In the genomic region with DNA sequence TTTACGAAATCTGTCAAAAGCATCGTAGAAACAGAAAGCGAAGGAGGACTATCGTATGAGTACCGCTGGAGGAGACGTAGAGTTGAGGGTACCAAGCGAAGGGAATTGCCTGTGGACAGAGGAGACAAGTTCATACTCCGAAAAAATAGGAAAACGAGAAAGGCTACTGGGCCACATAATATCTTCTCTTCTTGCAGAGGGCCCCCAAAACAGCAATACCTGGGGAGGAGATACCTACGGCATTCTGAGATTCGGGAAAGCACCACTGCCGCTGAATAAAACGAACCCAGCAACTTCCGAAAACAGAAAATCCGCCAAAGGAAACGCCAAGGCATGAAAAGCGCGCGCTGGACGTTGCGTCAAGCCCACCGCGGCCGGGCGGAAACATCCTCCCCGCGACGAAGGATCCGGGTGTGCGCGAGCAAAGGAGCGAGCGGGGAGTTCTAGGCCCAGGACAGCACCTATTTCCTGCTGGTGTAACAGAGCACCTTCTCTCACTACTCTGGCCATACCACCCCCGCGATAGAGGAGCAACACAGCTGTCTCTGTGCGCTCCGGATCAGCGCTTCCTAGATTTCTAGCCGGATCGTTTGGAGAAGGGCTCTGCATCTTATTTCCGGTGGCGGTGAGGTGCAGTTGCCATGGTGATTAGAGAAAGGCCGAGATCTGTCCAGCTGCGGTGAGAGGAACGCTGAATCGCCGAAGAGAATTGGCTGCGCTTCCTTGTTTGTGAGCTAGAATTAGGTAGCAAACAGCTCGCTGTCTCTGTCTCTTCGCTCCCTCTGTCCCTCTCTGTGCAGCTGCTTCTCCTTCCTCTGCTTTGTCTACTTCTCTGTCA, we compare ENCODE assay signal across 1 cellular context.
A peak's percentile ranks its signal among the peaks of the same experiment; 100 is the strongest.
TF ChIP-seq lines count a peak whose summit lies in the region.

A gene with protein sequence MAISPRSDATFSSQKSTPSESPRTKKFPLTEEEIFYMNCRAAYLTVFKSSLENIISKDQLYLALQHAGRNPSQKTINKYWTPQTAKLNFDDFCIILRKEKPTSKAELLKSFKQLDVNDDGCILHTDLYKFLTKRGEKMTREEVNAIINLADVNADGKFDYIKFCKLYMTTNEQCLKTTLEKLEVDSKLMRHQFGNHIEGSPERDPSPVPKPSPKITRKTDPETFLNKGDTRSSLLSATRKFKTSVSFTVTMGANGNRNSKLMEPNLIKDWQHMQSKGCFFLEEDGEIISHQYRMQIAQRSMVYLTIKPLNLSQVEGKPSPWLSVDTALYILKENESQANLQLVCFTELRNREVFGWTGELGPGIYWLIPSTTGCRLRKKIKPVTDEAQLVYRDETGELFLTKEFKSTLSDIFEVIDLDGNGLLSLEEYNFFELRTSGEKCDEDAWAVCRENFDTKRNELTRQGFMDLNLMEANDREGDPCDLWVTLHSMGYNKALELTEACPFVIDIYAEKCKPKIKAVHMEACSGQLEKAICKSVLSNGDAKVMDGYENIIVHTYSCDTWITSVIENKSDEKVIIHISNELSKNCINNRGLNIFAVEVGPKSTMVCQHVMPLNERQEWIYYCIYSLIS (plus strand): TSS at position 635 of the 838 bp plus-strand sequence. CDS start 2,048 bp downstream, outside the sequence.
A gene with protein sequence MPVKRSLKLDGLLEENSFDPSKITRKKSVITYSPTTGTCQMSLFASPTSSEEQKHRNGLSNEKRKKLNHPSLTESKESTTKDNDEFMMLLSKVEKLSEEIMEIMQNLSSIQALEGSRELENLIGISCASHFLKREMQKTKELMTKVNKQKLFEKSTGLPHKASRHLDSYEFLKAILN (minus strand): TSS at position 335 of the 838 bp plus-strand sequence. CDS start 92 bp downstream, at position 243.

TF ChIP-seq in K562, 482 proteins besides CTCF, POLR2A, EP300 and RAD21 (continued from another document and continues in another):
- peak; percentile 97; the same call in 1 of the 2 replicates for TF ChIP-seq SMARCA5 (IDR thresholded peaks at IDR 0.05)
- TF ChIP-seq ZNF398 (CRISPR knock-in tag; IDR thresholded peaks at IDR 0.05): no peak
- no peak for TF ChIP-seq SMC3 (conservative IDR thresholded peaks at IDR 0.05; ENCODE audit: insufficient read depth, low read depth, low read length)
- TF ChIP-seq ARID2 (IDR thresholded peaks at IDR 0.05): no peak
- no peak for TF ChIP-seq RBM34 (IDR thresholded peaks at IDR 0.05; ENCODE audit: borderline replicate concordance, insufficient read depth, low read length)
- no peak for TF ChIP-seq EWSR1 (IDR thresholded peaks at IDR 0.05; ENCODE audit: borderline replicate concordance, low read depth, partially characterized antibody)
- peak; percentile 79; the same call in 1 of the 2 replicates for TF ChIP-seq ETV5 (CRISPR knock-in tag; IDR thresholded peaks at IDR 0.05; ENCODE audit: low read depth)
- no peak for TF ChIP-seq ZNF785 (CRISPR knock-in tag; IDR thresholded peaks at IDR 0.05)
- TF ChIP-seq HSF4 (CRISPR knock-in tag; IDR thresholded peaks at IDR 0.05; ENCODE audit: borderline replicate concordance): no peak
- TF ChIP-seq SMARCC2 (IDR thresholded peaks at IDR 0.05; ENCODE audit: low read depth): no peak
- TF ChIP-seq ZNF253 (CRISPR knock-in tag; conservative IDR thresholded peaks at IDR 0.05): no peak
- TF ChIP-seq ZHX1 (conservative IDR thresholded peaks at IDR 0.05; ENCODE audit: low read length): no peak
- peak; percentile 96 for TF ChIP-seq ZZZ3 (IDR thresholded peaks at IDR 0.05)
- peak in 1 of 2 experiments; percentile 59; a peak in 1 of 4 replicates for TF ChIP-seq NONO (IDR thresholded peaks at IDR 0.05; ENCODE audit: low read depth in 2 of 2, low read length in 1 of 2)
- peak; percentile 94 for TF ChIP-seq TAF9B (IDR thresholded peaks at IDR 0.05; ENCODE audit: partially characterized antibody)
- no peak for TF ChIP-seq ZNF778 (CRISPR knock-in tag; IDR thresholded peaks at IDR 0.05)
- TF ChIP-seq, protein P1, sequence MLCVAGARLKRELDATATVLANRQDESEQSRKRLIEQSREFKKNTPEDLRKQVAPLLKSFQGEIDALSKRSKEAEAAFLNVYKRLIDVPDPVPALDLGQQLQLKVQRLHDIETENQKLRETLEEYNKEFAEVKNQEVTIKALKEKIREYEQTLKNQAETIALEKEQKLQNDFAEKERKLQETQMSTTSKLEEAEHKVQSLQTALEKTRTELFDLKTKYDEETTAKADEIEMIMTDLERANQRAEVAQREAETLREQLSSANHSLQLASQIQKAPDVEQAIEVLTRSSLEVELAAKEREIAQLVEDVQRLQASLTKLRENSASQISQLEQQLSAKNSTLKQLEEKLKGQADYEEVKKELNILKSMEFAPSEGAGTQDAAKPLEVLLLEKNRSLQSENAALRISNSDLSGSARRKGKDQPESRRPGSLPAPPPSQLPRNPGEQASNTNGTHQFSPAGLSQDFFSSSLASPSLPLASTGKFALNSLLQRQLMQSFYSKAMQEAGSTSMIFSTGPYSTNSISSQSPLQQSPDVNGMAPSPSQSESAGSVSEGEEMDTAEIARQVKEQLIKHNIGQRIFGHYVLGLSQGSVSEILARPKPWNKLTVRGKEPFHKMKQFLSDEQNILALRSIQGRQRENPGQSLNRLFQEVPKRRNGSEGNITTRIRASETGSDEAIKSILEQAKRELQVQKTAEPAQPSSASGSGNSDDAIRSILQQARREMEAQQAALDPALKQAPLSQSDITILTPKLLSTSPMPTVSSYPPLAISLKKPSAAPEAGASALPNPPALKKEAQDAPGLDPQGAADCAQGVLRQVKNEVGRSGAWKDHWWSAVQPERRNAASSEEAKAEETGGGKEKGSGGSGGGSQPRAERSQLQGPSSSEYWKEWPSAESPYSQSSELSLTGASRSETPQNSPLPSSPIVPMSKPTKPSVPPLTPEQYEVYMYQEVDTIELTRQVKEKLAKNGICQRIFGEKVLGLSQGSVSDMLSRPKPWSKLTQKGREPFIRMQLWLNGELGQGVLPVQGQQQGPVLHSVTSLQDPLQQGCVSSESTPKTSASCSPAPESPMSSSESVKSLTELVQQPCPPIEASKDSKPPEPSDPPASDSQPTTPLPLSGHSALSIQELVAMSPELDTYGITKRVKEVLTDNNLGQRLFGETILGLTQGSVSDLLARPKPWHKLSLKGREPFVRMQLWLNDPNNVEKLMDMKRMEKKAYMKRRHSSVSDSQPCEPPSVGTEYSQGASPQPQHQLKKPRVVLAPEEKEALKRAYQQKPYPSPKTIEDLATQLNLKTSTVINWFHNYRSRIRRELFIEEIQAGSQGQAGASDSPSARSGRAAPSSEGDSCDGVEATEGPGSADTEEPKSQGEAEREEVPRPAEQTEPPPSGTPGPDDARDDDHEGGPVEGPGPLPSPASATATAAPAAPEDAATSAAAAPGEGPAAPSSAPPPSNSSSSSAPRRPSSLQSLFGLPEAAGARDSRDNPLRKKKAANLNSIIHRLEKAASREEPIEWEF (CRISPR knock-in tag; IDR thresholded peaks at IDR 0.05): no peak
- peak; percentile 44; the same call in 1 of the 2 replicates for TF ChIP-seq TGIF2 (CRISPR knock-in tag; IDR thresholded peaks at IDR 0.05)
- no peak for TF ChIP-seq COPS2 (conservative IDR thresholded peaks at IDR 0.05)
- TF ChIP-seq TFE3 (CRISPR knock-in tag; IDR thresholded peaks at IDR 0.05): no peak
- peak; percentile 97 for TF ChIP-seq EP400 (IDR thresholded peaks at IDR 0.05)
- TF ChIP-seq, protein P2, sequence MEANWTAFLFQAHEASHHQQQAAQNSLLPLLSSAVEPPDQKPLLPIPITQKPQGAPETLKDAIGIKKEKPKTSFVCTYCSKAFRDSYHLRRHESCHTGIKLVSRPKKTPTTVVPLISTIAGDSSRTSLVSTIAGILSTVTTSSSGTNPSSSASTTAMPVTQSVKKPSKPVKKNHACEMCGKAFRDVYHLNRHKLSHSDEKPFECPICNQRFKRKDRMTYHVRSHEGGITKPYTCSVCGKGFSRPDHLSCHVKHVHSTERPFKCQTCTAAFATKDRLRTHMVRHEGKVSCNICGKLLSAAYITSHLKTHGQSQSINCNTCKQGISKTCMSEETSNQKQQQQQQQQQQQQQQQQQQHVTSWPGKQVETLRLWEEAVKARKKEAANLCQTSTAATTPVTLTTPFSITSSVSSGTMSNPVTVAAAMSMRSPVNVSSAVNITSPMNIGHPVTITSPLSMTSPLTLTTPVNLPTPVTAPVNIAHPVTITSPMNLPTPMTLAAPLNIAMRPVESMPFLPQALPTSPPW (CRISPR knock-in tag; IDR thresholded peaks at IDR 0.05): peak; percentile 34; the same call in 1 of the 2 replicates
- TF ChIP-seq DACH1 (IDR thresholded peaks at IDR 0.05; ENCODE audit: partially characterized antibody): peak; percentile 78
- TF ChIP-seq BRD4 (IDR thresholded peaks at IDR 0.05): peak; percentile 44; the same call in 1 of the 2 replicates
- peak; percentile 100 for TF ChIP-seq NCOA1 (IDR thresholded peaks at IDR 0.05; ENCODE audit: low read depth)
- no peak for TF ChIP-seq THAP12 (CRISPR knock-in tag; IDR thresholded peaks at IDR 0.05)
- TF ChIP-seq ZNF280A (IDR thresholded peaks at IDR 0.05; ENCODE audit: low read depth, partially characterized antibody): no peak
- peak; percentile 89 for TF ChIP-seq SUPT5H (IDR thresholded peaks at IDR 0.05)
- TF ChIP-seq EZH2 (IDR thresholded peaks at IDR 0.05; ENCODE audit: borderline replicate concordance, low read depth, low read length): no peak
- TF ChIP-seq JUN (IDR thresholded peaks at IDR 0.05; ENCODE audit: borderline replicate concordance, low read depth, low read length): no peak
- 0 out of 2 replicates have a peak, but pooled peaks have one; percentile 37 for TF ChIP-seq JUN (CRISPR knock-in tag; IDR thresholded peaks at IDR 0.05; ENCODE audit: borderline replicate concordance)
